Comparison of ENCODE assay signal across 15 cellular contexts in genomic region chr4:158130204-158130603, GRCh38. TPM values are rescaled to one million over a fixed set of nuclear protein-coding genes. Genes with fewer than 3 reads are reported as not detected.
"Had no signal": no experiment of that assay in that cellular context is flagged by ENCODE, and none has a peak within 500 bp of the region (broad histone marks: within the 10 kb centered on the region; RNA-seq: fewer than 3 reads in every experiment).

No MANE protein-coding gene starts in this region.

- H3K4me3 ChIP-seq: esophagus muscularis mucosa, psoas muscle, upper lobe of left lung had no signal

- ATAC-seq: activated CD8-positive, alpha-beta T cell treated with anti-CD3 and anti-CD28 coated beads, Interleukin-2, amount 10 ng/mL, durations not matched to agents 7 days and 5 days; activated naive CD8-positive, alpha-beta T cell treated with anti-CD3 and anti-CD28 coated beads, Interleukin-2, amount 50 U/mL, for 24 hours; psoas muscle; WTC11 had no signal

- H3K4me1 Mint-ChIP-seq: activated naive CD8-positive, alpha-beta T cell treated with anti-CD3 and anti-CD28 coated beads, Interleukin-2, amount 50 U/mL, for 24 hours; memory B cell; nephron progenitor cell; stimulated activated naive B cell treated with anti-CD40 and anti-IgM and Interleukin-4, amounts not matched to agents 10 μg/mL and 1 μg/mL and 100 μg/mL, for 72 hours had no signal

- H3K4me1 ChIP-seq: psoas muscle, upper lobe of left lung had no signal

- H3K27ac Mint-ChIP-seq: activated CD8-positive, alpha-beta T cell treated with anti-CD3 and anti-CD28 coated beads, Interleukin-2, amount 10 ng/mL, durations not matched to agents 7 days and 5 days; activated naive CD8-positive, alpha-beta T cell treated with anti-CD3 and anti-CD28 coated beads, Interleukin-2, amount 50 U/mL, for 24 hours; memory B cell; nephron progenitor cell; stimulated activated naive B cell treated with anti-CD40 and anti-IgM and Interleukin-4, amounts not matched to agents 10 μg/mL and 1 μg/mL and 100 μg/mL, for 72 hours; WTC11 had no signal

- H3K27ac ChIP-seq: psoas muscle, upper lobe of left lung had no signal

- H3K27me3 ChIP-seq: esophagus muscularis mucosa, upper lobe of left lung had no signal

- H3K36me3 Mint-ChIP-seq: memory B cell; stimulated activated naive B cell treated with anti-CD40 and anti-IgM and Interleukin-4, amounts not matched to agents 10 μg/mL and 1 μg/mL and 100 μg/mL, for 72 hours; WTC11 had no signal

- DNase-seq: activated CD4-positive, alpha-beta T cell treated with anti-CD3 and anti-CD28 coated beads for 48 hours; activated CD8-positive, alpha-beta memory T cell treated with anti-CD3 and anti-CD28 coated beads, Interleukin-2, amount 50 U/mL, for 48 hours; activated CD8-positive, alpha-beta T cell treated with anti-CD3 and anti-CD28 coated beads, Interleukin-2, amount 10 ng/mL, durations not matched to agents 7 days and 5 days; activated naive CD4-positive, alpha-beta T cell treated with Interleukin-2 at 50 U/mL for 16 hours; activated naive CD8-positive, alpha-beta T cell treated with anti-CD3 and anti-CD28 coated beads, Interleukin-2, amount 50 U/mL, for 24 hours; glutamatergic neuron; left colon; nephron progenitor cell; psoas muscle; stimulated activated CD4-positive, alpha-beta T cell treated with anti-CD3 and anti-CD28 coated beads, Interleukin-2, amount 100 ng/mL, for 24 hours; stimulated activated naive B cell treated with anti-CD40 and anti-IgM and Interleukin-4, amounts not matched to agents 10 μg/mL and 1 μg/mL and 100 μg/mL, for 72 hours; upper lobe of left lung had no signal

- H3K27me3 Mint-ChIP-seq: activated naive CD8-positive, alpha-beta T cell treated with anti-CD3 and anti-CD28 coated beads, Interleukin-2, amount 50 U/mL, for 24 hours; memory B cell had no signal

- H3K4me3 Mint-ChIP-seq: activated CD8-positive, alpha-beta T cell treated with anti-CD3 and anti-CD28 coated beads, Interleukin-2, amount 10 ng/mL, durations not matched to agents 7 days and 5 days; activated naive CD8-positive, alpha-beta T cell treated with anti-CD3 and anti-CD28 coated beads, Interleukin-2, amount 50 U/mL, for 24 hours; memory B cell; nephron progenitor cell; stimulated activated naive B cell treated with anti-CD40 and anti-IgM and Interleukin-4, amounts not matched to agents 10 μg/mL and 1 μg/mL and 100 μg/mL, for 72 hours; WTC11 had no signal

- H3K9me3 ChIP-seq: esophagus muscularis mucosa, psoas muscle, upper lobe of left lung had no signal

- H3K9me3 Mint-ChIP-seq: activated naive CD8-positive, alpha-beta T cell treated with anti-CD3 and anti-CD28 coated beads, Interleukin-2, amount 50 U/mL, for 24 hours; memory B cell; nephron progenitor cell; stimulated activated naive B cell treated with anti-CD40 and anti-IgM and Interleukin-4, amounts not matched to agents 10 μg/mL and 1 μg/mL and 100 μg/mL, for 72 hours; WTC11 had no signal

RNA-seq across cellular contexts. Expression of gene GASK1B, which starts 42.6 kb away (rescaled TPM):
- total RNA-seq: activated CD8-positive, alpha-beta T cell treated with anti-CD3 and anti-CD28 coated beads, Interleukin-2, amount 10 ng/mL, durations not matched to agents 7 days and 5 days had no signal
